6 cellular contexts compared by ENCODE assay signal in the genomic region with DNA sequence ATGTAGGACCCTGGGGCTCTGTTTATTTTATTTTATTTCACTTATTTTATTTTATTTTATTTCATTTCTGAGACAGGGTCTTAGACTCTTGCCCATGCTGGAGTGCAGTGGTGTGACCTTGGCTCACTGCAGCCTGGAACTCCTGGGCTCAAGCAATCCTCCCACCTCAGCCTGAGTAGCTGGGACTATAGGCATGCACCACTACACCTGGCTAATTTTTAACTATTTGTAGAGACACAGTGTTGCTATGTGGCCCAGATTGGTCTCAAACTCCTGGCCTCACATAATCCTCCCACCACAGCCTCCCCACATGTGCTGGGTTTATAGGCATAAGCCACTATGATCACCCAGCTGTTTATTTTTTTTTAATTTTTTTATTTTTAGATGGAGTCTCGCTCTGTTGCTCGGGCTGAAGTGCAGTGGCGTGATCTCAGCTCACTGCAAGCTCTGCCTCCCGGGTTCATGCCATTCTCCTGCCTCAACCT. TPM values are rescaled to one million over a fixed set of nuclear protein-coding genes. Genes with fewer than 3 reads are reported as not detected.
"Had no signal": no experiment of that assay in that cellular context is flagged by ENCODE, and none has a peak within 500 bp of the region (broad histone marks: within the 10 kb centered on the region; RNA-seq: fewer than 3 reads in every experiment).

No MANE protein-coding gene starts in this region.

RNA-seq across cellular contexts. Expression of gene NKX1-1, which starts 37.5 kb away (rescaled TPM):
- total RNA-seq: M059J, PC-3, Peyer's patch, Right ventricle myocardium superior, SJSA1 had no signal
- polyA plus RNA-seq: SK-N-SH had no signal
